ENCODE assay signal across 8 cellular contexts in genomic region chr5:96935556-96936430, GRCh38. TPM values are rescaled to one million over a fixed set of nuclear protein-coding genes. Genes with fewer than 3 reads are reported as not detected.
A peak's percentile ranks its signal among the peaks of the same experiment; 100 is the strongest.
DNase-seq lines count a peak whose midpoint lies in the region; ATAC-seq and TF ChIP-seq lines count a peak whose summit lies in the region.

Gene LNPEP, plus strand, starts transcription at chr5:96936080. Its CDS starts 76 bp downstream, at chr5:96936156.

- peak; percentile 73 for TF ChIP-seq POLR2A in GM19099 (IDR thresholded peaks at IDR 0.05; ENCODE audit: extremely low read depth, insufficient read length, low read depth)

- DNase-seq in AG20443 (ENCODE audit: low spot score) (peak; percentile 94), NCI-H510A treated with DMSO at 0.1 percent for 48 hours (lab: John Stamatoyannopoulos, UW) (peak; percentile 88), choroid plexus epithelial cell (ENCODE audit: low read depth) (peak; percentile 99), kidney glomerular epithelial cell (lab: John Stamatoyannopoulos, UW) (peak; percentile 97)
- peak; percentile 97 for DNase-seq in activated CD4-positive, alpha-beta T cell treated with anti-CD3 and anti-CD28 coated beads for 36 hours
- peak; percentile 85 to 86 for DNase-seq in stimulated activated CD4-positive, alpha-beta T cell treated with anti-CD3 and anti-CD28 coated beads, Interleukin-1b, Interleukin-23, amount 100 ng/mL, for 1 hour (ENCODE audit: low read depth in 2 of 2)

- POLR2A ChIA-PET in activated CD4-positive, alpha-beta T cell treated with anti-CD3 and anti-CD28 coated beads for 36 hours (lab: Charles Lee) = interaction anchor here (0.8 to 1.7 kb wide), 9 partner anchors 17 to 128 kb away, joined by 3 to 11 read pairs (median 3); partner anchors contain the start of gene ERAP1

- H3K27me3 Mint-ChIP-seq in activated CD4-positive, alpha-beta T cell treated with anti-CD3 and anti-CD28 coated beads for 36 hours = no peaks in the 10 kb centered on the region

- H3K4me3 Mint-ChIP-seq in activated CD4-positive, alpha-beta T cell treated with anti-CD3 and anti-CD28 coated beads for 36 hours = peak within 1 kb of the TSS; percentile 96

- peak within 1 kb of the TSS; percentile 98 for H3K27ac Mint-ChIP-seq in activated CD4-positive, alpha-beta T cell treated with anti-CD3 and anti-CD28 coated beads for 36 hours

- peak within 1 kb of the TSS; percentile 86 for H3K4me3 ChIP-seq in choroid plexus epithelial cell (ENCODE audit: low read depth, low read length)

- intact Hi-C loops in activated CD4-positive, alpha-beta T cell treated with anti-CD3 and anti-CD28 coated beads for 36 hours (cut with DNase I, micrococcal nuclease) = loop anchor here (1.0 to 5.0 kb wide), 20 partner anchors 16 to 1837 kb away; partner anchors contain the start of genes CAST (in 2 of the 2), RIOK2 (in 2 of the 2), ERAP1 (in 1 of the 2) and ERAP2 (in 1 of the 2)

- no peaks in the 10 kb centered on the region for H3K9me3 Mint-ChIP-seq in activated CD4-positive, alpha-beta T cell treated with anti-CD3 and anti-CD28 coated beads for 36 hours (ENCODE audit: low read depth)

- peak; percentile 53 for ATAC-seq in HG03439 (IDR thresholded peaks at IDR 0.05; ENCODE audit: unreplicated experiment)
- ATAC-seq in activated CD4-positive, alpha-beta T cell treated with anti-CD3 and anti-CD28 coated beads for 36 hours = peak; percentile 65

- H3K4me1 Mint-ChIP-seq in activated CD4-positive, alpha-beta T cell treated with anti-CD3 and anti-CD28 coated beads for 36 hours = peaks cover 60% of the 10 kb centered on the region

- H3K36me3 Mint-ChIP-seq in activated CD4-positive, alpha-beta T cell treated with anti-CD3 and anti-CD28 coated beads for 36 hours (ENCODE audit: low read depth) = peaks cover 14% of the 10 kb centered on the region

- TF ChIP-seq CTCF in choroid plexus epithelial cell (conservative IDR thresholded peaks at IDR 0.05; ENCODE audit: low read depth, low read length) = no peak

- CTCF ChIA-PET in activated CD4-positive, alpha-beta T cell treated with anti-CD3 and anti-CD28 coated beads for 36 hours (lab: Charles Lee) = interaction anchor here (0.6 to 1.1 kb wide), 5 partner anchors 31 to 1074 kb away, joined by 3 to 4 read pairs (median 4); no protein-coding TSS in a partner anchor

RNA-seq across cellular contexts. Expression of gene LNPEP, which starts in this region (rescaled TPM):
- 10 to 100 TPM; 45.8 to 46.7 TPM for total RNA-seq in activated CD4-positive, alpha-beta T cell treated with anti-CD3 and anti-CD28 coated beads for 36 hours

Comparison
In these comparisons a context has a peak if more than half of its experiments do, and no peak if none do; other contexts are left out.
1. Peak in every context shown above with its lines: DNase-seq, ATAC-seq and H3K4me3 ChIP-seq.